8 cellular contexts compared by ENCODE assay signal in genomic region chr1:151156515-151156819, GRCh38. TPM values are rescaled to one million over a fixed set of nuclear protein-coding genes. Genes with fewer than 3 reads are reported as not detected.
A peak's percentile ranks its signal among the peaks of the same experiment; 100 is the strongest.
DNase-seq lines count a peak whose midpoint lies in the region; TF ChIP-seq lines count a peak whose summit lies in the region.

TNFAIP8L2 (plus strand) TSS chr1:151156649; CDS start chr1:151158698, 2,049 bp downstream.

- peaks cover 31% of the 10 kb centered on the region for H3K36me3 Mint-ChIP-seq in activated CD4-positive, alpha-beta memory T cell treated with anti-CD3 and anti-CD28 coated beads for 36 hours

- TF ChIP-seq CTCF in esophagus squamous epithelium (IDR thresholded peaks at IDR 0.05) = no peak

- H3K9me3 ChIP-seq in KOPT-K1 (ENCODE audit: insufficient read depth, low read length, poor library complexity, severe bottlenecking) = no peaks in the 10 kb centered on the region
- no peaks in the 10 kb centered on the region for H3K9me3 ChIP-seq in esophagus squamous epithelium

- peak within 1 kb of the TSS; percentile 1 to 51 (median 37) for H3K4me3 ChIP-seq in esophagus squamous epithelium

- no peaks in the 10 kb centered on the region for H3K27me3 Mint-ChIP-seq in activated CD4-positive, alpha-beta memory T cell treated with anti-CD3 and anti-CD28 coated beads for 36 hours

- POLR2A ChIA-PET in activated CD4-positive, alpha-beta memory T cell treated with anti-CD3 and anti-CD28 coated beads for 36 hours (lab: Charles Lee) = interaction anchor here (0.7 to 2.5 kb wide), 12 partner anchors 9 to 793 kb away, joined by 3 to 18 read pairs (median 4); partner anchors contain the start of genes CDC42SE1, LYSMD1, PSMD4 and RPRD2

- peak within 1 kb of the TSS; percentile 97 for H3K4me3 Mint-ChIP-seq in activated CD4-positive, alpha-beta memory T cell treated with anti-CD3 and anti-CD28 coated beads for 36 hours

- TF ChIP-seq POLR2A in esophagus squamous epithelium (IDR thresholded peaks at IDR 0.05) = no peak

- H3K27me3 ChIP-seq in esophagus squamous epithelium = no peaks in the 10 kb centered on the region

- no peaks in the 10 kb centered on the region for H3K9me3 Mint-ChIP-seq in activated CD4-positive, alpha-beta memory T cell treated with anti-CD3 and anti-CD28 coated beads for 36 hours

- 32 to 38% methylated on average over 2 to 4 of the region's 4 CpGs for WGBS in esophagus squamous epithelium, 2 donors

- H3K4me1 Mint-ChIP-seq in activated CD4-positive, alpha-beta memory T cell treated with anti-CD3 and anti-CD28 coated beads for 36 hours (ENCODE audit: low read depth) = peaks cover 38% of the 10 kb centered on the region

- CTCF ChIA-PET in activated CD4-positive, alpha-beta memory T cell treated with anti-CD3 and anti-CD28 coated beads for 36 hours (lab: Charles Lee) = interaction anchor here (0.6 to 9.8 kb wide), 30 partner anchors 8 to 192 kb away, joined by 3 to 298 read pairs (median 5); partner anchors contain the start of genes C1orf56, CDC42SE1, GABPB2 and MINDY1

- H3K27ac ChIP-seq in KOPT-K1 (ENCODE audit: low read depth, low read length, poor library complexity, severe bottlenecking) (peak within 1 kb of the TSS; percentile 66), esophagus squamous epithelium (peak within 1 kb of the TSS; percentile 31 to 57 (median 36))

- intact Hi-C loops in activated CD4-positive, alpha-beta memory T cell treated with anti-CD3 and anti-CD28 coated beads for 36 hours (cut with micrococcal nuclease) = loop anchor here (1.0 to 5.0 kb wide), 8 partner anchors 41 to 596 kb away; partner anchors contain the start of genes CDC42SE1, PIP5K1A and PRUNE1
- intact Hi-C loops in esophagus squamous epithelium (cut with DNase I) = loop anchor here (5.0 kb wide), 1 partner anchor 54 kb away; no protein-coding TSS in a partner anchor

- DNase-seq in DMS153 (lab: John Stamatoyannopoulos, UW) = peak; percentile 18
- DNase-seq in DMS153 treated with DMSO at 0.1 percent for 48 hours (lab: John Stamatoyannopoulos, UW; ENCODE audit: unreplicated experiment) = no peak
- peak; percentile 91 for DNase-seq in activated CD4-positive, alpha-beta memory T cell treated with anti-CD3 and anti-CD28 coated beads for 36 hours
- DNase-seq in esophagus squamous epithelium (lab: John Stamatoyannopoulos, UW) = no peak
- DNase-seq in stimulated activated CD4-positive, alpha-beta T cell treated with anti-CD3 and anti-CD28 coated beads, Interleukin-1b, Interleukin-23, amount 100 ng/mL, for 48 hours = peak; percentile 79
- DNase-seq in NCI-H1694 (lab: John Stamatoyannopoulos, UW) = no peak
- no peak for DNase-seq in iPS-NIHi7 (ENCODE audit: extremely low spot score)

- peaks cover 0 to 39% (median 0%) of the 10 kb centered on the region in 3 donors for H3K4me1 ChIP-seq in esophagus squamous epithelium

- peak within 1 kb of the TSS; percentile 97 for H3K27ac Mint-ChIP-seq in activated CD4-positive, alpha-beta memory T cell treated with anti-CD3 and anti-CD28 coated beads for 36 hours

- peaks cover 30% of the 10 kb centered on the region for H3K36me3 ChIP-seq in KOPT-K1 (ENCODE audit: insufficient read depth, low read length)
- peaks cover 0 to 50% (median 17%) of the 10 kb centered on the region in 3 donors for H3K36me3 ChIP-seq in esophagus squamous epithelium

RNA-seq across cellular contexts. Expression of gene TNFAIP8L2, which starts in this region (rescaled TPM):
- total RNA-seq in activated CD4-positive, alpha-beta memory T cell treated with anti-CD3 and anti-CD28 coated beads for 36 hours = 10 to 100 TPM; 24.2 to 26.7 TPM
- total RNA-seq in esophagus squamous epithelium = 1 to 10 TPM in 2 of 4 donors, not detected in 2; 2.3 to 5.7 TPM

Comparison
In these comparisons a context has a peak if more than half of its experiments do, and no peak if none do; other contexts are left out.
1. DNase-seq: peak in DMS153 (single experiment), activated CD4-positive, alpha-beta memory T cell treated with anti-CD3 and anti-CD28 coated beads for 36 hours (single experiment) and stimulated activated CD4-positive, alpha-beta T cell treated with anti-CD3 and anti-CD28 coated beads, Interleukin-1b, Interleukin-23, amount 100 ng/mL, for 48 hours (single experiment); none in DMS153 treated with DMSO at 0.1 percent for 48 hours (single experiment), esophagus squamous epithelium (single experiment), NCI-H1694 (single experiment) and iPS-NIHi7 (single experiment).